ENCODE assay signal across 18 cellular contexts in the genomic region with DNA sequence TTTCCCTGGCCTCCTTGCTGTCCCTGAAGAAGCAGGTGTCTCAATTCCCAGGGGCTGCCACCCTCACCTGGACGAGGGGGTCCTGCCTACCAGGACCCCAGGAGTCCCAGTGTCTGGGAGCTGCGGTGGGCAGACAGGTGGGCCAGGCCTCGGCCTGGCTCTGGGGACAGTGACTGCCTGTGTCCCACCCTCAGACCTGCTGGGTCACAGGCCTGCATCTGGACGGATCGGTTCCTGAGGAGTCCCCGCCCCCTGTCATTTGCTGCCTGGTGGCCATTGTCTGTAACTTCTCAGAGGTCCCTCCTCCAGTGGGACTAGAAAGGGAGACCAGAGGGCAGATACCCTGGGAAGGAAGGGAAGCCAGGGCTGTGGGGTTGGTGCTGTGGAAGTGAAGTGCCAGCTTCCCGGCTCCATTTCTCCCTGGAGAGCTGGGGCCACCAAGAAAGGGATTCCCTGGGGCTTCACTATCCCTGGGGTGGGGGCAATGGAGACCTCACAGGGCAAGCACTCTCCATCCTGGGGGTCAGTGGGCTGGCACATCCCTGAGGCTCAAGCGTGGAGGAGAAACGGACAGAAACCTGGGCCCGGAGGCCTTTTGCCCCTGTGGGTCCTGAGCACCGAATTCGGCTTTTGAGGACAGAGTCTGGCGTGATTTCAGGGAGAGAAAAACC.
DNase-seq lines count a peak whose midpoint lies in the region; ATAC-seq, FAIRE-seq and TF ChIP-seq lines count a peak whose summit lies in the region.
"Had no signal": no experiment of that assay in that cellular context is flagged by ENCODE, and none has a peak within 500 bp of the region (broad histone marks: within the 10 kb centered on the region; RNA-seq: fewer than 3 reads in every experiment).

No MANE protein-coding gene starts in this region.

- no peaks in the 10 kb centered on the region for H3K27me3 ChIP-seq in right lobe of liver
- H3K27me3 ChIP-seq in HepG2 (ENCODE audit: control insufficient read depth in 1 of 2, insufficient read depth in 2 of 2, low read length in 2 of 2) = no peaks in the 10 kb centered on the region
- no peaks in the 10 kb centered on the region for H3K27me3 ChIP-seq in esophagus (ENCODE audit: control insufficient read depth in 1 of 2, insufficient read depth in 2 of 2, low read length in 2 of 2)
- H3K27me3 ChIP-seq in vagina = no peaks in the 10 kb centered on the region

- no peaks in the 10 kb centered on the region for H3K36me3 Mint-ChIP-seq in neural crest cell (ENCODE audit: low read depth)
- H3K36me3 Mint-ChIP-seq: brain had no signal

- CTCF ChIA-PET in HepG2 (lab: Yijun Ruan, JAX; ENCODE audit: low intra/inter-chr PET ratio, low total read pairs) = no interaction called here

- no peak overlapping the region for H2AFZ ChIP-seq in HepG2 (ENCODE audit: low read length)
- H2AFZ ChIP-seq: GM23248 had no signal

- no peak overlapping the region for H3K9ac ChIP-seq in HepG2 (ENCODE audit: insufficient read depth, low read depth, low read length)
- H3K9ac ChIP-seq: GM23248 had no signal

- peaks cover 6% of the 10 kb centered on the region for H3K4me1 Mint-ChIP-seq in neural crest cell

- ATAC-seq in right lobe of liver = no peak
- no peak; the same call in 2 of the 3 replicates for ATAC-seq in HepG2
- ATAC-seq in GM21723 (IDR thresholded peaks at IDR 0.05; ENCODE audit: unreplicated experiment) = no peak
- ATAC-seq: naive thymus-derived CD8-positive, alpha-beta T cell; PC-3; stimulated activated naive CD8-positive, alpha-beta T cell treated with anti-CD3 and anti-CD28 coated beads, Interleukin-15, Interleukin-2, amounts not matched to agents 100 U/mL and 50 U/mL, for 24 hours had no signal

- DNase-seq in right lobe of liver = peak in 2 of 3 donors; percentile 14 to 42
- DNase-seq in HepG2 (ENCODE audit: low spot score) = no peak
- DNase-seq in neural crest cell (ENCODE audit: low read depth, low spot score) = no peak
- DNase-seq in vagina (ENCODE audit: extremely low spot score in 2 of 2) = no peak
- DNase-seq in GM03348 (ENCODE audit: low spot score) = no peak
- DNase-seq in NCI-H1930 (lab: John Stamatoyannopoulos, UW) = no peak
- DNase-seq: activated CD8-positive, alpha-beta memory T cell treated with anti-CD3 and anti-CD28 coated beads for 24 hours; activated gamma-delta T cell; GM23248; KBM-7; NCI-H1092; PC-3; stimulated activated naive CD8-positive, alpha-beta T cell treated with anti-CD3 and anti-CD28 coated beads, Interleukin-15, Interleukin-2, amounts not matched to agents 100 U/mL and 50 U/mL, for 24 hours had no signal

- H3K4me3 ChIP-seq in right lobe of liver (no peak overlapping the region), HepG2 (replicated peaks in 1 of 3; ENCODE audit: insufficient read depth in 1 of 3, low read depth in 2 of 3, low read length in 3 of 3) (no peak overlapping the region), esophagus (ENCODE audit: low read depth in 1 of 2, low read length in 2 of 2) (no peak overlapping the region), vagina (no peak overlapping the region)
- H3K4me3 ChIP-seq: GM23248 had no signal

- H3K27ac ChIP-seq in right lobe of liver (no peak overlapping the region), HepG2 (ENCODE audit: extremely low read length, insufficient read depth, low read length) (no peak overlapping the region), esophagus (ENCODE audit: low read depth in 2 of 2, low read length in 1 of 2) (peak overlapping the region; percentile 6 to 20), vagina (peak overlapping the region; percentile 21)
- H3K27ac ChIP-seq: GM23248 had no signal

- no peaks in the 10 kb centered on the region for H3K9me3 ChIP-seq in right lobe of liver
- no peaks in the 10 kb centered on the region for H3K9me3 ChIP-seq in HepG2 (ENCODE audit: low read length)
- no peaks in the 10 kb centered on the region for H3K9me3 ChIP-seq in esophagus (ENCODE audit: control insufficient read depth in 2 of 2, insufficient read depth in 1 of 2, low read depth in 1 of 2, low read length in 1 of 2)
- no peaks in the 10 kb centered on the region for H3K9me3 ChIP-seq in vagina

- no TSS peak for BruUV-seq in HepG2 (replicated peaks; lab: Mats Ljungman, UMichigan)

- H3K36me3 ChIP-seq in right lobe of liver (peaks cover 0 to 16% (median 2%) of the 10 kb centered on the region in 4 donors), HepG2 (replicated peaks in 1 of 2; ENCODE audit: control insufficient read depth in 1 of 2, insufficient read depth in 2 of 2, low read length in 2 of 2) (peaks cover 0 to 9% of the 10 kb centered on the region in 2 experiments; a peak in 1 of 5 replicates), esophagus (ENCODE audit: control insufficient read depth in 2 of 2, insufficient read depth in 2 of 2, low read length in 1 of 2) (peaks cover 0 to 9% of the 10 kb centered on the region in 2 donors), vagina (no peaks in the 10 kb centered on the region)

- H3K4me1 ChIP-seq in right lobe of liver = peaks cover 0 to 19% (median 8%) of the 10 kb centered on the region in 4 donors
- no peaks in the 10 kb centered on the region for H3K4me1 ChIP-seq in HepG2 (ENCODE audit: insufficient read depth, low read length)
- peaks cover 7 to 22% of the 10 kb centered on the region in 2 donors for H3K4me1 ChIP-seq in esophagus (ENCODE audit: control insufficient read depth in 2 of 2, insufficient read depth in 2 of 2, low read length in 1 of 2)
- H3K4me1 ChIP-seq in vagina = peaks cover 32% of the 10 kb centered on the region

- no peaks in the 10 kb centered on the region for H3K9me3 Mint-ChIP-seq in neural crest cell
- H3K9me3 Mint-ChIP-seq: brain; naive thymus-derived CD8-positive, alpha-beta T cell had no signal

- no peaks in the 10 kb centered on the region for H4K20me1 ChIP-seq in HepG2 (ENCODE audit: insufficient read depth, low read length)

- TF ChIP-seq EP300 in HepG2 (IDR thresholded peaks at IDR 0.05; ENCODE audit: low read depth in 2 of 2, low read length in 2 of 2) (no peak), HepG2 (CRISPR knock-in tag; IDR thresholded peaks at IDR 0.05; ENCODE audit: borderline replicate concordance) (no peak)

- in situ Hi-C loops in HepG2 (cut with HindIII; ENCODE audit: extremely low pct_ligation_motif_present, low pct_unique_long_range_greater_than_20kb) = no loop called here

- no peaks in the 10 kb centered on the region for H3K79me2 ChIP-seq in HepG2 (ENCODE audit: insufficient read depth, low read length)

- no peak for TF ChIP-seq RAD21 in HepG2 (CRISPR knock-in tag; IDR thresholded peaks at IDR 0.05)

- peaks cover 7% of the 10 kb centered on the region for H3K27me3 Mint-ChIP-seq in neural crest cell (ENCODE audit: low read depth)
- H3K27me3 Mint-ChIP-seq: brain; naive thymus-derived CD8-positive, alpha-beta T cell had no signal

- H3K4me2 ChIP-seq in HepG2 (ENCODE audit: low read depth, low read length) = no peak overlapping the region

- intact Hi-C loops in right lobe of liver (cut with DNase I) (no loop called here), HepG2 (cut with micrococcal nuclease; ENCODE audit: unreplicated experiment) (no loop called here), vagina (cut with DNase I) (no loop called here)

- no peak overlapping the region for H3K27ac Mint-ChIP-seq in neural crest cell (ENCODE audit: unreplicated experiment)
- H3K27ac Mint-ChIP-seq: naive thymus-derived CD8-positive, alpha-beta T cell had no signal

- WGBS in right lobe of liver (ENCODE audit: insufficient coverage, low coverage, low lambda C conversion rate, missing lambda C conversion rate) = 60% methylated on average over 3 of the region's 13 CpGs
- 97% methylated on average over 6 of the region's 13 CpGs for WGBS in HepG2 (ENCODE audit: low lambda C conversion rate)
- 82 to 83% methylated on average over 13 of the region's 13 CpGs for WGBS in esophagus, 2 donors

- no peak for FAIRE-seq in HepG2 (lab: Jason Lieb, UNC)
- FAIRE-seq: D721Med had no signal

- POLR2A ChIA-PET in HepG2 (lab: Yijun Ruan, JAX) = no interaction called here

- TF ChIP-seq POLR2A in right lobe of liver (IDR thresholded peaks at IDR 0.05) (no peak), HepG2 (IDR thresholded peaks at IDR 0.05; ENCODE audit: insufficient read depth in 1 of 2, low read depth in 2 of 2, low read length in 2 of 2) (no peak), vagina (IDR thresholded peaks at IDR 0.05) (no peak)

- TF ChIP-seq CTCF in right lobe of liver (IDR thresholded peaks at IDR 0.05) = no peak
- no peak for TF ChIP-seq CTCF in HepG2 (CRISPR knock-in tag; IDR thresholded peaks at IDR 0.05)
- peak; percentile 26 for TF ChIP-seq CTCF in neural crest cell (conservative IDR thresholded peaks at IDR 0.05)
- TF ChIP-seq CTCF in vagina (IDR thresholded peaks at IDR 0.05) = no peak

- H3K4me3 Mint-ChIP-seq in neural crest cell = no peak overlapping the region
- H3K4me3 Mint-ChIP-seq: brain; naive thymus-derived CD8-positive, alpha-beta T cell had no signal

TF ChIP-seq in HepG2, 621 proteins besides CTCF, POLR2A, EP300 and RAD21:
- TF ChIP-seq TGIF2 (CRISPR knock-in tag; IDR thresholded peaks at IDR 0.05) (no peak), XBP1 (CRISPR knock-in tag; IDR thresholded peaks at IDR 0.05) (no peak), KLF6 (CRISPR knock-in tag; IDR thresholded peaks at IDR 0.05) (no peak)
- TF ChIP-seq, protein P1, sequence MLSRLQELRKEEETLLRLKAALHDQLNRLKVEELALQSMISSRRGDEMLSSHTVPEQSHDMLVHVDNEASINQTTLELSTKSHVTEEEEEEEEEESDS (CRISPR knock-in tag; IDR thresholded peaks at IDR 0.05; ENCODE audit: borderline replicate concordance) = no peak

Comparison
In these comparisons a context has a peak if more than half of its experiments do, and no peak if none do; other contexts are left out.
1. DNase-seq: peak in right lobe of liver (2 of 3); none in HepG2 (single experiment), neural crest cell (single experiment), vagina (0 of 2), GM03348 (single experiment) and NCI-H1930 (0 of 2).
2. H3K27ac ChIP-seq: peak in esophagus (2 of 2) and vagina (single experiment); none in right lobe of liver (0 of 3) and HepG2 (single experiment).